Comparison of ENCODE assay signal across 11 cellular contexts in genomic region chr19:33225458-33225925, GRCh38. TPM values are rescaled to one million over a fixed set of nuclear protein-coding genes. Genes with fewer than 3 reads are reported as not detected.
A peak's percentile ranks its signal among the peaks of the same experiment; 100 is the strongest.
DNase-seq lines count a peak whose midpoint lies in the region; ATAC-seq and TF ChIP-seq lines count a peak whose summit lies in the region.
"Had no signal": no experiment of that assay in that cellular context is flagged by ENCODE, and none has a peak within 500 bp of the region (broad histone marks: within the 10 kb centered on the region; RNA-seq: fewer than 3 reads in every experiment).

TSS of gene SLC7A10 (minus strand) at chr19:33225850. CDS start at chr19:33225703, 147 bp downstream.

- H3K4me2 ChIP-seq in mesendoderm (ENCODE audit: low read length) = peak within 1 kb of the TSS; percentile 17

- H3K18ac ChIP-seq in mesendoderm (ENCODE audit: low read length) = no peak within 1 kb of the TSS

- peaks cover 73% of the 10 kb centered on the region for H3K27me3 Mint-ChIP-seq in activated T-cell treated with anti-CD3 and anti-CD28 coated beads, Interleukin-2, amount 50 U/mL, for 24 hours
- H3K27me3 Mint-ChIP-seq in dendritic cell treated with granulocyte-macrophage colony-stimulating factor and Interleukin-4, amounts not matched to agents 40 ng/mL and 50 ng/mL, for 4 days = peaks cover 63% of the 10 kb centered on the region

- H3K36me3 Mint-ChIP-seq in activated T-cell treated with anti-CD3 and anti-CD28 coated beads, Interleukin-2, amount 50 U/mL, for 24 hours (ENCODE audit: low read depth) = peaks cover 4% of the 10 kb centered on the region
- peaks cover 10% of the 10 kb centered on the region for H3K36me3 Mint-ChIP-seq in dendritic cell treated with granulocyte-macrophage colony-stimulating factor and Interleukin-4, amounts not matched to agents 40 ng/mL and 50 ng/mL, for 4 days (ENCODE audit: low read depth)

- no peak within 1 kb of the TSS for H2AK5ac ChIP-seq in mesendoderm (ENCODE audit: low read length)

- H3K4ac ChIP-seq in mesendoderm (ENCODE audit: low read depth, low read length) = no peak within 1 kb of the TSS

- H3K36me3 ChIP-seq in mesendoderm (ENCODE audit: control insufficient read depth, insufficient read depth, low read length) = no peaks in the 10 kb centered on the region
- no peaks in the 10 kb centered on the region for H3K36me3 ChIP-seq in thoracic aorta
- H3K36me3 ChIP-seq in MG63 = no peaks in the 10 kb centered on the region

- no peak within 1 kb of the TSS for H4K8ac ChIP-seq in mesendoderm (ENCODE audit: low read depth, low read length)

- H3K9me3 ChIP-seq in thoracic aorta = peaks cover 10% of the 10 kb centered on the region
- peaks cover 21% of the 10 kb centered on the region for H3K9me3 ChIP-seq in MG63

- H3K27ac ChIP-seq in mesendoderm (ENCODE audit: low read depth, low read length) = no peak within 1 kb of the TSS
- H3K27ac ChIP-seq in thoracic aorta = no peak within 1 kb of the TSS
- H3K27ac ChIP-seq: C4-2B had no signal

- no peak for TF ChIP-seq CTCF in thoracic aorta (IDR thresholded peaks at IDR 0.05)

- H3K9ac ChIP-seq in mesendoderm (ENCODE audit: low read length) = no peak within 1 kb of the TSS

- peak within 1 kb of the TSS; percentile 56 for H3K56ac ChIP-seq in mesendoderm (ENCODE audit: low read length)

- no peak within 1 kb of the TSS for H4K5ac ChIP-seq in mesendoderm (ENCODE audit: low read length)

- H3K27ac Mint-ChIP-seq in activated T-cell treated with anti-CD3 and anti-CD28 coated beads, Interleukin-2, amount 50 U/mL, for 24 hours = no peak within 1 kb of the TSS
- no peak within 1 kb of the TSS for H3K27ac Mint-ChIP-seq in dendritic cell treated with granulocyte-macrophage colony-stimulating factor and Interleukin-4, amounts not matched to agents 40 ng/mL and 50 ng/mL, for 4 days

- intact Hi-C loops in dendritic cell treated with granulocyte-macrophage colony-stimulating factor and Interleukin-4, amounts not matched to agents 40 ng/mL and 50 ng/mL, for 4 days (cut with micrococcal nuclease) = no loop called here

- H3K27me3 ChIP-seq in mesendoderm (ENCODE audit: insufficient read depth, low read length, poor library complexity) (peaks cover 9% of the 10 kb centered on the region), thoracic aorta (replicated peaks; ENCODE audit: insufficient read depth) (peaks cover 10% of the 10 kb centered on the region), MG63 (peaks cover 16% of the 10 kb centered on the region; the same call in 1 of the 2 replicates)

- peaks cover 15% of the 10 kb centered on the region for H3K9me3 Mint-ChIP-seq in activated T-cell treated with anti-CD3 and anti-CD28 coated beads, Interleukin-2, amount 50 U/mL, for 24 hours
- H3K9me3 Mint-ChIP-seq in dendritic cell treated with granulocyte-macrophage colony-stimulating factor and Interleukin-4, amounts not matched to agents 40 ng/mL and 50 ng/mL, for 4 days = peaks cover 16% of the 10 kb centered on the region

- no CpG with 5 or more reads among the region's 62 CpGs for WGBS in mesendoderm (ENCODE audit: extremely low coverage, insufficient coverage, low lambda C conversion rate)

- H3K79me2 ChIP-seq in mesendoderm (ENCODE audit: control insufficient read depth, insufficient read depth, low read length) = no peaks in the 10 kb centered on the region

- no peak within 1 kb of the TSS for H2BK120ac ChIP-seq in mesendoderm (ENCODE audit: low read depth, low read length)

- H3K4me3 Mint-ChIP-seq in activated T-cell treated with anti-CD3 and anti-CD28 coated beads, Interleukin-2, amount 50 U/mL, for 24 hours = peak within 1 kb of the TSS; percentile 56
- H3K4me3 Mint-ChIP-seq in dendritic cell treated with granulocyte-macrophage colony-stimulating factor and Interleukin-4, amounts not matched to agents 40 ng/mL and 50 ng/mL, for 4 days = peak within 1 kb of the TSS; percentile 73

- H3K4me3 ChIP-seq in mesendoderm (ENCODE audit: low read length) (no peak within 1 kb of the TSS), thoracic aorta (peak within 1 kb of the TSS; percentile 48), MG63 (no peak within 1 kb of the TSS)

- no peaks in the 10 kb centered on the region for H3K79me1 ChIP-seq in mesendoderm (ENCODE audit: low read length)

- H3K4me1 Mint-ChIP-seq in activated T-cell treated with anti-CD3 and anti-CD28 coated beads, Interleukin-2, amount 50 U/mL, for 24 hours (ENCODE audit: low read depth) = peaks cover 12% of the 10 kb centered on the region
- H3K4me1 Mint-ChIP-seq in dendritic cell treated with granulocyte-macrophage colony-stimulating factor and Interleukin-4, amounts not matched to agents 40 ng/mL and 50 ng/mL, for 4 days (ENCODE audit: low read depth) = peaks cover 17% of the 10 kb centered on the region

- no peak within 1 kb of the TSS for H3K23ac ChIP-seq in mesendoderm (ENCODE audit: low read length)

- no peaks in the 10 kb centered on the region for H3K4me1 ChIP-seq in mesendoderm (ENCODE audit: control insufficient read depth, low read depth, low read length)
- H3K4me1 ChIP-seq in thoracic aorta (ENCODE audit: control insufficient read depth in 1 of 2, low read depth in 2 of 2) = peaks cover 0 to 9% of the 10 kb centered on the region in 2 donors

- no peak within 1 kb of the TSS for H2BK15ac ChIP-seq in mesendoderm (replicated peaks; ENCODE audit: low read depth)

- ATAC-seq in thoracic aorta (ENCODE audit: insufficient number of reproducible peaks, low FRiP score, low read depth) = no peak
- ATAC-seq in HG02798 (IDR thresholded peaks at IDR 0.05; ENCODE audit: poor library complexity, unreplicated experiment) = no peak
- no peak for ATAC-seq in HG02759 (IDR thresholded peaks at IDR 0.05; ENCODE audit: unreplicated experiment)

- no peak for DNase-seq in activated T-cell treated with anti-CD3 and anti-CD28 coated beads, Interleukin-2, amount 50 U/mL, for 24 hours
- DNase-seq in activated T-cell treated with anti-CD3 and anti-CD28 coated beads for 4 hours = no peak
- DNase-seq in mesendoderm = no peak
- DNase-seq in thoracic aorta (ENCODE audit: low spot score) = no peak
- DNase-seq in MG63 = no peak
- DNase-seq: head of caudate nucleus; stimulated activated CD4-positive, alpha-beta T cell treated with anti-CD3 and anti-CD28 coated beads, Interleukin-15, amount 100 ng/mL, for 24 hours had no signal

- no peak within 1 kb of the TSS for H2BK5ac ChIP-seq in mesendoderm (ENCODE audit: low read length)

RNA-seq across cellular contexts. Expression of gene SLC7A10, which starts in this region (rescaled TPM):
- 0.53 TPM for polyA plus RNA-seq in mesendoderm (2013, experiment 1 of 2)
- polyA plus RNA-seq in mesendoderm (2013, experiment 2 of 2) = 0.53 TPM
- not detected for total RNA-seq in thoracic aorta
- not detected in 2 replicates for total RNA-seq in MG63 (2014; rRNA removed; shearing (Covaris generic); ENCODE audit: low replicate concordance)
